In the genomic region with DNA sequence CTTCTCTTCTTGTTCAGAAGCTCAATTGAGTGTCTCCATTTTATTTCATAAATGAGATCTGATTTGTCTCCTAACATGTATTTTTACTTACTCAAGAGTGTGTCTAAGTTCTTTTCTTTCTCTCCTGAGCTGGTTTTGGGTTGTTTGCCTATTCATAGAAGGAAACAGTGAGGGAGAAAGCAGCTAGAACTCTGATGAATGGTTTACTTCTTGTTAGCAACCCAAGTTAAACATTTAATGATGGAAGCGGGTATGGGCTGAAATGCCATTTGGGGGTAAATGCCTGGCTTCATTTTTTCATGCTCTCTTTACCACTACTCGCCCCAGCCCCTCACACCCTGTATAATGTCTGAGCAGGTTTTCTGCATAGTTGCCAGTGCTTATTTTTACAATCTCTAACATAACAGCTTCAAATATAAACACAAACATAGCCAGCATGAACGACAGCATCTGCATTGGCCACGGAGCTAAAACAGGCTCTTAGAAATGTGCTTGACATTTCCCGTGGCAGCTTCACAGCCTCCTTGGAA, we compare ENCODE assay signal across 12 cellular contexts.
"Had no signal": no experiment of that assay in that cellular context is flagged by ENCODE, and none has a peak within 500 bp of the region (broad histone marks: within the 10 kb centered on the region; RNA-seq: fewer than 3 reads in every experiment).

No MANE protein-coding gene starts in this region.

- H3K27me3 ChIP-seq: left lung had no signal

- H3K9me3 Mint-ChIP-seq: natural killer cell treated with Interleukin-12 subunit alpha and Interleukin-12 subunit beta and Interleukin-15 and Interleukin-18, amount 100 ng/mL, for 72 hours had no signal

- H3K4me1 ChIP-seq: left lung had no signal

- H3K4me3 ChIP-seq: left lung had no signal

- H3K36me3 ChIP-seq: left lung had no signal

- DNase-seq: activated CD4-positive, alpha-beta T cell treated with anti-CD3 and anti-CD28 coated beads for 48 hours; activated CD8-positive, alpha-beta memory T cell treated with anti-CD3 and anti-CD28 coated beads for 24 hours; activated naive CD4-positive, alpha-beta T cell treated with anti-CD3 and anti-CD28 coated beads for 36 hours; glutamatergic neuron; left lung; stimulated activated CD4-positive, alpha-beta T cell treated with anti-CD3 and anti-CD28 coated beads, Interleukin-2, amount 100 ng/mL, for 48 hours; stimulated activated naive CD4-positive, alpha-beta T cell treated with Interleukin-2 at 50 U/mL for 16 hours; T-helper 1 cell had no signal

- H3K27ac Mint-ChIP-seq: activated naive CD4-positive, alpha-beta T cell treated with anti-CD3 and anti-CD28 coated beads for 36 hours; dendritic cell treated with granulocyte-macrophage colony-stimulating factor and Interleukin-4, amounts not matched to agents 40 ng/mL and 50 ng/mL, for 4 days; natural killer cell treated with Interleukin-12 subunit alpha and Interleukin-12 subunit beta and Interleukin-15 and Interleukin-18, amount 100 ng/mL, for 72 hours had no signal

- H3K27ac ChIP-seq: left lung, VCaP had no signal

- H3K36me3 Mint-ChIP-seq: natural killer cell treated with Interleukin-12 subunit alpha and Interleukin-12 subunit beta and Interleukin-15 and Interleukin-18, amount 100 ng/mL, for 72 hours had no signal

- H3K4me3 Mint-ChIP-seq: activated naive CD4-positive, alpha-beta T cell treated with anti-CD3 and anti-CD28 coated beads for 36 hours; central memory CD8-positive, alpha-beta T cell; dendritic cell treated with granulocyte-macrophage colony-stimulating factor and Interleukin-4, amounts not matched to agents 40 ng/mL and 50 ng/mL, for 4 days; natural killer cell treated with Interleukin-12 subunit alpha and Interleukin-12 subunit beta and Interleukin-15 and Interleukin-18, amount 100 ng/mL, for 72 hours had no signal

- H3K4me1 Mint-ChIP-seq: central memory CD8-positive, alpha-beta T cell had no signal
